ENCODE assay signal across 16 cellular contexts in the genomic region with DNA sequence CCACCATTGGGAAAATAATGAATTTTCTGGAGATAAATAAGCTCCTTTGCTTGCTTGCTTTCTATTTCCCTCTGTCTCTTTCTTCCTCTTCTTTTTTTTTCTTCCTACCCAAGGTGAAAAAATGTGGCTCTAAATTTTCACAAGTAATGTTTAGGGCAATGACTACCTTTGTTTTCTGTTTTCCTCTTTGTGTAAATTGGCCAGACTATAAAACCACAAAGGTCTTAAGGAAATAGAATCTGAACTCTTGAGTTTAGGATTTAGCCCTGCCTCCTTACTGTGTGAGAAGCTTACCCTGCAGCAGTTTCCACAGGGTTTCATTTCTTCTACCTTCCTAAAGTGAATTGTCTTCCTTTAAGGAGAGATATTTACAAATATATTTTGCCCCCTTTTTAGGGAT.
DNase-seq lines count a peak whose midpoint lies in the region; ATAC-seq and TF ChIP-seq lines count a peak whose summit lies in the region.
"Had no signal": no experiment of that assay in that cellular context is flagged by ENCODE, and none has a peak within 500 bp of the region (broad histone marks: within the 10 kb centered on the region; RNA-seq: fewer than 3 reads in every experiment).

No MANE protein-coding gene starts in this region.

- H3K9me3 ChIP-seq in GM23248 (ENCODE audit: low read depth) = no peaks in the 10 kb centered on the region
- no peaks in the 10 kb centered on the region for H3K9me3 ChIP-seq in osteoblast (ENCODE audit: low read depth, low read length)
- no peaks in the 10 kb centered on the region for H3K9me3 ChIP-seq in heart right ventricle
- H3K9me3 ChIP-seq: BLaER1, lower lobe of right lung had no signal

- no peaks in the 10 kb centered on the region for H3K27me3 ChIP-seq in GM23248 (replicated peaks; ENCODE audit: insufficient read depth)
- H3K27me3 ChIP-seq in osteoblast (ENCODE audit: insufficient read depth, low read length) = no peaks in the 10 kb centered on the region
- H3K27me3 ChIP-seq in heart right ventricle = no peaks in the 10 kb centered on the region
- H3K27me3 ChIP-seq: BLaER1 had no signal

- H3K4me1 ChIP-seq in GM23248 (ENCODE audit: insufficient read depth) (peaks cover 14% of the 10 kb centered on the region), osteoblast (ENCODE audit: insufficient read depth, low read length) (peaks cover 11% of the 10 kb centered on the region), heart right ventricle (peaks cover 0 to 8% (median 0%) of the 10 kb centered on the region in 9 donors)
- H3K4me1 ChIP-seq: BLaER1, lower lobe of right lung had no signal

- no peak overlapping the region for H3K4me2 ChIP-seq in GM23248 (ENCODE audit: unreplicated experiment)
- peak overlapping the region; percentile 46 for H3K4me2 ChIP-seq in osteoblast (ENCODE audit: insufficient read depth, low read length)
- H3K4me2 ChIP-seq: BLaER1 had no signal

- no peaks in the 10 kb centered on the region for H3K79me2 ChIP-seq in GM23248 (ENCODE audit: insufficient read depth)
- no peaks in the 10 kb centered on the region for H3K79me2 ChIP-seq in osteoblast (ENCODE audit: insufficient read depth, low read length)

- peaks cover 6% of the 10 kb centered on the region; the same call in 1 of the 2 replicates for H3F3A ChIP-seq in GM23248 (ENCODE audit: insufficient read depth)

- intact Hi-C loops in natural killer cell (cut with micrococcal nuclease) = no loop called here
- intact Hi-C loops in heart right ventricle (cut with DNase I) = no loop called here

- no peak overlapping the region for H3K27ac Mint-ChIP-seq in natural killer cell
- H3K27ac Mint-ChIP-seq in stimulated activated naive B cell treated with anti-CD40 and anti-IgM and Interleukin-4, amounts not matched to agents 10 μg/mL and 1 μg/mL and 100 μg/mL, for 72 hours = no peak overlapping the region
- H3K27ac Mint-ChIP-seq: stimulated activated memory B cell treated with anti-CD40 and anti-IgM and Interleukin-4, amounts not matched to agents 10 μg/mL and 1 μg/mL and 100 μg/mL, for 72 hours had no signal

- H3K9ac ChIP-seq in GM23248 = no peak overlapping the region
- H3K9ac ChIP-seq: BLaER1 had no signal

- no peak for TF ChIP-seq CTCF in WI38 (IDR thresholded peaks at IDR 0.05; ENCODE audit: low read depth, low read length)
- TF ChIP-seq CTCF in osteoblast (IDR thresholded peaks at IDR 0.05; ENCODE audit: extremely low read depth, low read depth, low read length) = no peak
- no peak for TF ChIP-seq CTCF in natural killer cell (IDR thresholded peaks at IDR 0.05)
- TF ChIP-seq CTCF in heart right ventricle (IDR thresholded peaks at IDR 0.05) = no peak

- peak overlapping the region; percentile 28; the same call in 1 of the 2 replicates for H2AFZ ChIP-seq in GM23248
- H2AFZ ChIP-seq in osteoblast (ENCODE audit: low read length) = no peak overlapping the region

- H3K4me3 Mint-ChIP-seq in natural killer cell = no peak overlapping the region
- no peak overlapping the region for H3K4me3 Mint-ChIP-seq in stimulated activated naive B cell treated with anti-CD40 and anti-IgM and Interleukin-4, amounts not matched to agents 10 μg/mL and 1 μg/mL and 100 μg/mL, for 72 hours
- H3K4me3 Mint-ChIP-seq: stimulated activated memory B cell treated with anti-CD40 and anti-IgM and Interleukin-4, amounts not matched to agents 10 μg/mL and 1 μg/mL and 100 μg/mL, for 72 hours had no signal

- in situ Hi-C loops in GM23248 (cut with MboI) = loop anchor here (10.0 kb wide), 1 partner anchor 57 kb away; no protein-coding TSS in a partner anchor

- no peak for DNase-seq in GM23248
- no peak for DNase-seq in osteoblast (ENCODE audit: insufficient read length, low spot score, missing footprints)
- DNase-seq in natural killer cell = no peak
- DNase-seq in stimulated activated naive B cell treated with anti-CD40 and anti-IgM and Interleukin-4, amounts not matched to agents 10 μg/mL and 1 μg/mL and 100 μg/mL, for 72 hours = no peak
- DNase-seq in heart right ventricle = no peak
- no peak for DNase-seq in activated T-cell treated with anti-CD3 and anti-CD28 coated beads, Interleukin-2, amount 50 U/mL, for 1 hour
- DNase-seq: activated CD4-positive, CD25-positive, alpha-beta regulatory T cell; activated CD8-positive, alpha-beta memory T cell treated with anti-CD3 and anti-CD28 coated beads, Interleukin-2, amount 50 U/mL, for 4 hours; effector CD8-positive, alpha-beta T cell; lower lobe of right lung; NCI-H2171; stimulated activated CD4-positive, alpha-beta T cell treated with anti-CD3 and anti-CD28 coated beads, Interleukin-4, amount 100 ng/mL, for 1 hour had no signal

- ATAC-seq in esophagus mucosa (peak; percentile 34), natural killer cell (no peak), heart right ventricle (no peak)
- no peak for ATAC-seq in stimulated activated naive B cell treated with anti-CD40 and anti-IgM and Interleukin-4, amounts not matched to agents 10 μg/mL and 1 μg/mL and 100 μg/mL, for 72 hours (replicated peaks)
- ATAC-seq: lower lobe of right lung; stimulated activated memory B cell treated with anti-CD40 and anti-IgM and Interleukin-4, amounts not matched to agents 10 μg/mL and 1 μg/mL and 100 μg/mL, for 72 hours had no signal

- H4K20me1 ChIP-seq in GM23248 (ENCODE audit: insufficient read depth) = no peaks in the 10 kb centered on the region
- H4K20me1 ChIP-seq in osteoblast (ENCODE audit: insufficient read depth, low read length) = no peaks in the 10 kb centered on the region
- H4K20me1 ChIP-seq: BLaER1 had no signal

- H3K9me3 Mint-ChIP-seq in natural killer cell = peaks cover 3% of the 10 kb centered on the region in 2 donors
- H3K9me3 Mint-ChIP-seq in stimulated activated naive B cell treated with anti-CD40 and anti-IgM and Interleukin-4, amounts not matched to agents 10 μg/mL and 1 μg/mL and 100 μg/mL, for 72 hours = no peaks in the 10 kb centered on the region
- H3K9me3 Mint-ChIP-seq: stimulated activated memory B cell treated with anti-CD40 and anti-IgM and Interleukin-4, amounts not matched to agents 10 μg/mL and 1 μg/mL and 100 μg/mL, for 72 hours had no signal

- H3K27ac ChIP-seq in GM23248 (no peak overlapping the region), osteoblast (ENCODE audit: low read depth, low read length) (no peak overlapping the region), heart right ventricle (no peak overlapping the region)
- H3K27ac ChIP-seq: BLaER1, lower lobe of right lung had no signal

- H3K27me3 Mint-ChIP-seq in natural killer cell (ENCODE audit: low read depth in 2 of 2) = no peaks in the 10 kb centered on the region
- peaks cover 0 to 6% of the 10 kb centered on the region in 2 donors for H3K27me3 Mint-ChIP-seq in stimulated activated naive B cell treated with anti-CD40 and anti-IgM and Interleukin-4, amounts not matched to agents 10 μg/mL and 1 μg/mL and 100 μg/mL, for 72 hours
- H3K27me3 Mint-ChIP-seq: stimulated activated memory B cell treated with anti-CD40 and anti-IgM and Interleukin-4, amounts not matched to agents 10 μg/mL and 1 μg/mL and 100 μg/mL, for 72 hours had no signal

- H3K4me3 ChIP-seq in GM23248 (no peak overlapping the region), WI38 (ENCODE audit: low read depth, low read length) (peak overlapping the region; percentile 30), osteoblast (ENCODE audit: insufficient read depth, low read length) (no peak overlapping the region), heart right ventricle (no peak overlapping the region)
- H3K4me3 ChIP-seq: BLaER1, lower lobe of right lung had no signal

- H3K4me1 Mint-ChIP-seq in natural killer cell = no peaks in the 10 kb centered on the region
- no peaks in the 10 kb centered on the region for H3K4me1 Mint-ChIP-seq in stimulated activated naive B cell treated with anti-CD40 and anti-IgM and Interleukin-4, amounts not matched to agents 10 μg/mL and 1 μg/mL and 100 μg/mL, for 72 hours
- H3K4me1 Mint-ChIP-seq: stimulated activated memory B cell treated with anti-CD40 and anti-IgM and Interleukin-4, amounts not matched to agents 10 μg/mL and 1 μg/mL and 100 μg/mL, for 72 hours had no signal

- H3K9me2 ChIP-seq in GM23248 (ENCODE audit: insufficient read depth) = no peaks in the 10 kb centered on the region

- H3K36me3 ChIP-seq in GM23248 (ENCODE audit: low read depth) (no peaks in the 10 kb centered on the region), osteoblast (ENCODE audit: insufficient read depth, low read length) (no peaks in the 10 kb centered on the region), heart right ventricle (no peaks in the 10 kb centered on the region)
- H3K36me3 ChIP-seq: BLaER1, lower lobe of right lung had no signal

- H3K36me3 Mint-ChIP-seq in natural killer cell = no peaks in the 10 kb centered on the region
- H3K36me3 Mint-ChIP-seq in stimulated activated naive B cell treated with anti-CD40 and anti-IgM and Interleukin-4, amounts not matched to agents 10 μg/mL and 1 μg/mL and 100 μg/mL, for 72 hours = no peaks in the 10 kb centered on the region
- H3K36me3 Mint-ChIP-seq: stimulated activated memory B cell treated with anti-CD40 and anti-IgM and Interleukin-4, amounts not matched to agents 10 μg/mL and 1 μg/mL and 100 μg/mL, for 72 hours had no signal
